In the genomic region with DNA sequence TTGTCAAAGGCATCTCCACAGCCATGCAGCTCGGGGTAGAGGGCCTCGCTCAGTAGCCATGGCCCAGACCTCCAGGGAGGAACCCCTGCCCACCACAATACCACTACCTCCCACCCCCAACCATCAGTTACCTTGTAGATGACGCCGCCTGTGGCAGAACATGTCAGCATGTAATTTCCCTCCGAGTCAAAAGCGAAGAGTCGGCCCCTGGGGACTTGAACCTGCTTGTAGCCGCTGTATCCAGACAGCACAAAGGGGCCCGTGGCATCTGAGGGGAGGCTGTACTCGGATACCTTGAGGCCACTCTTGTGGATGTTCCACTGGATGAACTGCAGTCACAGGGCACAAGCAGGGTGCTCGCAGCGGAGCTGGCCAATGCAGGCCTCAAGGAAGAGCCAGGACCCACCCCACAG, we compare ENCODE assay signal across 15 cellular contexts. TPM values are rescaled to one million over a fixed set of nuclear protein-coding genes. Genes with fewer than 3 reads are reported as not detected.
DNase-seq lines count a peak whose midpoint lies in the region; ATAC-seq and TF ChIP-seq lines count a peak whose summit lies in the region.
"Had no signal": no experiment of that assay in that cellular context is flagged by ENCODE, and none has a peak within 500 bp of the region (broad histone marks: within the 10 kb centered on the region; RNA-seq: fewer than 3 reads in every experiment).

No MANE protein-coding gene starts in this region.

- H3K36me3 ChIP-seq in left lung: peaks cover 0 to 95% of the 10 kb centered on the region in 2 donors

- H3K9me3 ChIP-seq in left lung: peaks cover 4 to 24% of the 10 kb centered on the region in 2 donors
- H3K9me3 ChIP-seq: prostate gland had no signal

- H3K4me3 Mint-ChIP-seq in stimulated activated effector memory CD8-positive, alpha-beta T cell treated with anti-CD3 and anti-CD28 coated beads, Interleukin-12 subunit alpha, Interleukin-12 subunit beta, amount 100 ng/mL, for 72 hours: peak overlapping the region; percentile 19
- H3K4me3 Mint-ChIP-seq: activated naive CD8-positive, alpha-beta T cell had no signal

- H3K27ac Mint-ChIP-seq in stimulated activated effector memory CD8-positive, alpha-beta T cell treated with anti-CD3 and anti-CD28 coated beads, Interleukin-12 subunit alpha, Interleukin-12 subunit beta, amount 100 ng/mL, for 72 hours: peak overlapping the region; percentile 45
- H3K27ac Mint-ChIP-seq: activated naive CD8-positive, alpha-beta T cell had no signal

- no peak overlapping the region for H3K27ac ChIP-seq in left lung
- H3K27ac ChIP-seq: heart left ventricle, prostate gland had no signal

- no peak overlapping the region for H3K4me3 ChIP-seq in left lung
- H3K4me3 ChIP-seq: dorsolateral prefrontal cortex, heart left ventricle, prostate gland had no signal

- peaks cover 11% of the 10 kb centered on the region for H3K9me3 Mint-ChIP-seq in stimulated activated effector memory CD8-positive, alpha-beta T cell treated with anti-CD3 and anti-CD28 coated beads, Interleukin-12 subunit alpha, Interleukin-12 subunit beta, amount 100 ng/mL, for 72 hours

- TF ChIP-seq CTCF in left lung (IDR thresholded peaks at IDR 0.05): no peak

- peaks cover 71% of the 10 kb centered on the region for H3K36me3 Mint-ChIP-seq in stimulated activated effector memory CD8-positive, alpha-beta T cell treated with anti-CD3 and anti-CD28 coated beads, Interleukin-12 subunit alpha, Interleukin-12 subunit beta, amount 100 ng/mL, for 72 hours

- DNase-seq in activated CD8-positive, alpha-beta memory T cell treated with anti-CD3 and anti-CD28 coated beads for 24 hours: peak; percentile 41
- DNase-seq in activated CD8-positive, alpha-beta memory T cell treated with anti-CD3 and anti-CD28 coated beads, Interleukin-2, amount 50 U/mL, for 48 hours: no peak
- DNase-seq in stimulated activated effector memory CD8-positive, alpha-beta T cell treated with anti-CD3 and anti-CD28 coated beads, Interleukin-12 subunit alpha, Interleukin-12 subunit beta, amount 100 ng/mL, for 72 hours (ENCODE audit: low spot score in 2 of 2): peak in 1 of 2 donors; percentile 75
- DNase-seq in left lung (no peak), NCI-H524 treated with DMSO at 0.1 percent for 48 hours (lab: John Stamatoyannopoulos, UW) (no peak)
- DNase-seq: dorsolateral prefrontal cortex, heart left ventricle, mesendoderm, NCI-H1436 had no signal

- H3K4me1 ChIP-seq in left lung: no peaks in the 10 kb centered on the region
- H3K4me1 ChIP-seq: prostate gland had no signal

- peaks cover 7% of the 10 kb centered on the region for H3K4me1 Mint-ChIP-seq in stimulated activated effector memory CD8-positive, alpha-beta T cell treated with anti-CD3 and anti-CD28 coated beads, Interleukin-12 subunit alpha, Interleukin-12 subunit beta, amount 100 ng/mL, for 72 hours

- ATAC-seq in GM19452 (IDR thresholded peaks at IDR 0.05; ENCODE audit: unreplicated experiment) (peak; percentile 55), HG03045 (IDR thresholded peaks at IDR 0.05; ENCODE audit: unreplicated experiment) (peak; percentile 54), left lung (no peak), HG03432 (IDR thresholded peaks at IDR 0.05; ENCODE audit: unreplicated experiment) (no peak)
- peak; percentile 80 for ATAC-seq in stimulated activated effector memory CD8-positive, alpha-beta T cell treated with anti-CD3 and anti-CD28 coated beads, Interleukin-12 subunit alpha, Interleukin-12 subunit beta, amount 100 ng/mL, for 72 hours
- ATAC-seq: heart left ventricle had no signal

- H3K27me3 ChIP-seq in left lung: no peaks in the 10 kb centered on the region
- H3K27me3 ChIP-seq: dorsolateral prefrontal cortex, heart left ventricle had no signal

- intact Hi-C loops in left lung (cut with DNase I): no loop called here

RNA-seq across cellular contexts. Expression of a gene that starts 16.3 kb away (rescaled TPM):
- 10 to 100 TPM; 32.1 to 39.9 TPM for total RNA-seq in left lung

RNA-seq across cellular contexts. Expression of a gene that starts 24.5 kb away (rescaled TPM):
- total RNA-seq in left lung: 10 to 100 TPM; 22.9 to 27.9 TPM

RNA-seq across cellular contexts. Expression of a gene that starts 39.0 kb away (rescaled TPM):
- total RNA-seq in left lung: 10 to 100 TPM; 24.0 to 25.4 TPM

RNA-seq across cellular contexts. Expression of a gene that starts 46.8 kb away (rescaled TPM):
- not detected for total RNA-seq in left lung
- total RNA-seq: heart left ventricle, prostate gland, ureter had no signal

Comparison
In these comparisons a context has a peak if more than half of its experiments do, and no peak if none do; other contexts are left out.
1. ATAC-seq: peak in GM19452 (single experiment), HG03045 (single experiment) and stimulated activated effector memory CD8-positive, alpha-beta T cell treated with anti-CD3 and anti-CD28 coated beads, Interleukin-12 subunit alpha, Interleukin-12 subunit beta, amount 100 ng/mL, for 72 hours (single experiment); none in left lung (single experiment) and HG03432 (single experiment).